Comparison of ENCODE assay signal across 1 cellular context in the genomic region with DNA sequence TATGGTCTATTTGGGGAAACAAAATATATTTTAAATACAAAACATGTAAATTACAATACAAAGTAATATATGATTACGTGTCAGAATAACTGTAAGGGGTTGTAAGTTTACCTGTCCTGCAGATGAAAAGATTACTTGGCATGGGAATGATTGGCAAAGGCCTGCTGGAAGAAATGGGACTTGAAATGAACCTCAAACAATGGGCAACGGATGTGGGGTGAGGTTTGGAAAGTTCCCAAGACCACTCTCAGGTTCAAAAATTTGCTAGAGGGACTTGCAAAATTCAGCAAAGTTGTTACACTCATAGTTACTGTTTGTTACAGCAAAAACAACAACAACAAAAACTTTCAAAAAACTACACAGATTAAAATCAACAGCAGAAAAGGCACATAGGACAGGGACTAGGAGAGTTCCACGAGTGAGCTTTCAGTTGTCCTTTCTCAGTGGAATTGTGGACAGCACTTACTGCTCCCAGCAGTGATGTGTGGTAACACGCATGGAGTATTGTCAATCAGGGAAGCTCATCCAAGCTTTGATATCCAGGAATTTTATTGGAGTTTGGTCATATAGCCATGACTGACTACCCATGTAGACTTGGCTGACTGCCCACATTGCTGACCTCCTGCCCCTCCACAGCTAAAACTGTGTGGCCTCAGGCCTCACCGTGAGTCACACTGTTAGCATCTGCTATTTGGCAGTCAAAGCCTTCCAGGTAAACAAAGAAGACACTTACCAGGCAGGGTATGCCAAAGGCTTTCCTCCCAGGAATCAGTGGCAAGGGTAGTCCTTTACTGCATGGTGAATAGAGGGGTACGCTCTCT.
A peak's percentile ranks its signal among the peaks of the same experiment; 100 is the strongest.
TF ChIP-seq lines count a peak whose summit lies in the region.

No MANE protein-coding gene starts in this region.

TF ChIP-seq in HepG2, 621 proteins besides CTCF, POLR2A, EP300 and RAD21 (continued from another document and continues in another):
- TF ChIP-seq, protein P1, sequence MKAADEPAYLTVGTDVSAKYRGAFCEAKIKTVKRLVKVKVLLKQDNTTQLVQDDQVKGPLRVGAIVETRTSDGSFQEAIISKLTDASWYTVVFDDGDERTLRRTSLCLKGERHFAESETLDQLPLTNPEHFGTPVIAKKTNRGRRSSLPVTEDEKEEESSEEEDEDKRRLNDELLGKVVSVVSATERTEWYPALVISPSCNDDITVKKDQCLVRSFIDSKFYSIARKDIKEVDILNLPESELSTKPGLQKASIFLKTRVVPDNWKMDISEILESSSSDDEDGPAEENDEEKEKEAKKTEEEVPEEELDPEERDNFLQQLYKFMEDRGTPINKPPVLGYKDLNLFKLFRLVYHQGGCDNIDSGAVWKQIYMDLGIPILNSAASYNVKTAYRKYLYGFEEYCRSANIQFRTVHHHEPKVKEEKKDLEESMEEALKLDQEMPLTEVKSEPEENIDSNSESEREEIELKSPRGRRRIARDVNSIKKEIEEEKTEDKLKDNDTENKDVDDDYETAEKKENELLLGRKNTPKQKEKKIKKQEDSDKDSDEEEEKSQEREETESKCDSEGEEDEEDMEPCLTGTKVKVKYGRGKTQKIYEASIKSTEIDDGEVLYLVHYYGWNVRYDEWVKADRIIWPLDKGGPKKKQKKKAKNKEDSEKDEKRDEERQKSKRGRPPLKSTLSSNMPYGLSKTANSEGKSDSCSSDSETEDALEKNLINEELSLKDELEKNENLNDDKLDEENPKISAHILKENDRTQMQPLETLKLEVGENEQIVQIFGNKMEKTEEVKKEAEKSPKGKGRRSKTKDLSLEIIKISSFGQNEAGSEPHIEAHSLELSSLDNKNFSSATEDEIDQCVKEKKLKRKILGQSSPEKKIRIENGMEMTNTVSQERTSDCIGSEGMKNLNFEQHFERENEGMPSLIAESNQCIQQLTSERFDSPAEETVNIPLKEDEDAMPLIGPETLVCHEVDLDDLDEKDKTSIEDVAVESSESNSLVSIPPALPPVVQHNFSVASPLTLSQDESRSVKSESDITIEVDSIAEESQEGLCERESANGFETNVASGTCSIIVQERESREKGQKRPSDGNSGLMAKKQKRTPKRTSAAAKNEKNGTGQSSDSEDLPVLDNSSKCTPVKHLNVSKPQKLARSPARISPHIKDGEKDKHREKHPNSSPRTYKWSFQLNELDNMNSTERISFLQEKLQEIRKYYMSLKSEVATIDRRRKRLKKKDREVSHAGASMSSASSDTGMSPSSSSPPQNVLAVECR (CRISPR knock-in tag; IDR thresholded peaks at IDR 0.05; ENCODE audit: borderline replicate concordance), result peak; percentile 57; the same call in 1 of the 2 replicates
- TF ChIP-seq ZNF569 (CRISPR knock-in tag; IDR thresholded peaks at IDR 0.05; ENCODE audit: borderline replicate concordance), result no peak
- no peak for TF ChIP-seq NR3C1 (CRISPR knock-in tag; IDR thresholded peaks at IDR 0.05)
- no peak for TF ChIP-seq REXO4 (CRISPR knock-in tag; IDR thresholded peaks at IDR 0.05; ENCODE audit: borderline replicate concordance)
- TF ChIP-seq FOXK2 (IDR thresholded peaks at IDR 0.05), result peak; percentile 75
- no peak for TF ChIP-seq KLF9 (CRISPR knock-in tag; IDR thresholded peaks at IDR 0.05; ENCODE audit: low read depth)
- TF ChIP-seq MBNL3 (CRISPR knock-in tag; conservative IDR thresholded peaks at IDR 0.05), result no peak
- peak; percentile 68; the same call in 1 of the 2 replicates for TF ChIP-seq HDAC1 (CRISPR knock-in tag; IDR thresholded peaks at IDR 0.05)
- TF ChIP-seq, protein P2, sequence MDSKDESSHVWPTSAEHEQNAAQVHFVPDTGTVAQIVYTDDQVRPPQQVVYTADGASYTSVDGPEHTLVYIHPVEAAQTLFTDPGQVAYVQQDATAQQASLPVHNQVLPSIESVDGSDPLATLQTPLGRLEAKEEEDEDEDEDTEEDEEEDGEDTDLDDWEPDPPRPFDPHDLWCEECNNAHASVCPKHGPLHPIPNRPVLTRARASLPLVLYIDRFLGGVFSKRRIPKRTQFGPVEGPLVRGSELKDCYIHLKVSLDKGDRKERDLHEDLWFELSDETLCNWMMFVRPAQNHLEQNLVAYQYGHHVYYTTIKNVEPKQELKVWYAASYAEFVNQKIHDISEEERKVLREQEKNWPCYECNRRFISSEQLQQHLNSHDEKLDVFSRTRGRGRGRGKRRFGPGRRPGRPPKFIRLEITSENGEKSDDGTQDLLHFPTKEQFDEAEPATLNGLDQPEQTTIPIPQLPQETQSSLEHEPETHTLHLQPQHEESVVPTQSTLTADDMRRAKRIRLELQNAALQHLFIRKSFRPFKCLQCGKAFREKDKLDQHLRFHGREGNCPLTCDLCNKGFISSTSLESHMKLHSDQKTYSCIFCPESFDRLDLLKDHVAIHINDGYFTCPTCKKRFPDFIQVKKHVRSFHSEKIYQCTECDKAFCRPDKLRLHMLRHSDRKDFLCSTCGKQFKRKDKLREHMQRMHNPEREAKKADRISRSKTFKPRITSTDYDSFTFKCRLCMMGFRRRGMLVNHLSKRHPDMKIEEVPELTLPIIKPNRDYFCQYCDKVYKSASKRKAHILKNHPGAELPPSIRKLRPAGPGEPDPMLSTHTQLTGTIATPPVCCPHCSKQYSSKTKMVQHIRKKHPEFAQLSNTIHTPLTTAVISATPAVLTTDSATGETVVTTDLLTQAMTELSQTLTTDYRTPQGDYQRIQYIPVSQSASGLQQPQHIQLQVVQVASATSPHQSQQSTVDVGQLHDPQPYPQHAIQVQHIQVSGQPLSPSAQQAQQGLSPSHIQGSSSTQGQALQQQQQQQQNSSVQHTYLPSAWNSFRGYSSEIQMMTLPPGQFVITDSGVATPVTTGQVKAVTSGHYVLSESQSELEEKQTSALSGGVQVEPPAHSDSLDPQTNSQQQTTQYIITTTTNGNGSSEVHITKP (CRISPR knock-in tag; IDR thresholded peaks at IDR 0.05; ENCODE audit: low read depth), result no peak
- no peak for TF ChIP-seq ZNF143 (CRISPR knock-in tag; IDR thresholded peaks at IDR 0.05)
- no peak for TF ChIP-seq ZNF282 (IDR thresholded peaks at IDR 0.05; ENCODE audit: partially characterized antibody)
- TF ChIP-seq, protein P3, sequence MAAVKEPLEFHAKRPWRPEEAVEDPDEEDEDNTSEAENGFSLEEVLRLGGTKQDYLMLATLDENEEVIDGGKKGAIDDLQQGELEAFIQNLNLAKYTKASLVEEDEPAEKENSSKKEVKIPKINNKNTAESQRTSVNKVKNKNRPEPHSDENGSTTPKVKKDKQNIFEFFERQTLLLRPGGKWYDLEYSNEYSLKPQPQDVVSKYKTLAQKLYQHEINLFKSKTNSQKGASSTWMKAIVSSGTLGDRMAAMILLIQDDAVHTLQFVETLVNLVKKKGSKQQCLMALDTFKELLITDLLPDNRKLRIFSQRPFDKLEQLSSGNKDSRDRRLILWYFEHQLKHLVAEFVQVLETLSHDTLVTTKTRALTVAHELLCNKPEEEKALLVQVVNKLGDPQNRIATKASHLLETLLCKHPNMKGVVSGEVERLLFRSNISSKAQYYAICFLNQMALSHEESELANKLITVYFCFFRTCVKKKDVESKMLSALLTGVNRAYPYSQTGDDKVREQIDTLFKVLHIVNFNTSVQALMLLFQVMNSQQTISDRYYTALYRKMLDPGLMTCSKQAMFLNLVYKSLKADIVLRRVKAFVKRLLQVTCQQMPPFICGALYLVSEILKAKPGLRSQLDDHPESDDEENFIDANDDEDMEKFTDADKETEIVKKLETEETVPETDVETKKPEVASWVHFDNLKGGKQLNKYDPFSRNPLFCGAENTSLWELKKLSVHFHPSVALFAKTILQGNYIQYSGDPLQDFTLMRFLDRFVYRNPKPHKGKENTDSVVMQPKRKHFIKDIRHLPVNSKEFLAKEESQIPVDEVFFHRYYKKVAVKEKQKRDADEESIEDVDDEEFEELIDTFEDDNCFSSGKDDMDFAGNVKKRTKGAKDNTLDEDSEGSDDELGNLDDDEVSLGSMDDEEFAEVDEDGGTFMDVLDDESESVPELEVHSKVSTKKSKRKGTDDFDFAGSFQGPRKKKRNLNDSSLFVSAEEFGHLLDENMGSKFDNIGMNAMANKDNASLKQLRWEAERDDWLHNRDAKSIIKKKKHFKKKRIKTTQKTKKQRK (IDR thresholded peaks at IDR 0.05; ENCODE audit: low read length), result no peak
- TF ChIP-seq, protein P4, sequence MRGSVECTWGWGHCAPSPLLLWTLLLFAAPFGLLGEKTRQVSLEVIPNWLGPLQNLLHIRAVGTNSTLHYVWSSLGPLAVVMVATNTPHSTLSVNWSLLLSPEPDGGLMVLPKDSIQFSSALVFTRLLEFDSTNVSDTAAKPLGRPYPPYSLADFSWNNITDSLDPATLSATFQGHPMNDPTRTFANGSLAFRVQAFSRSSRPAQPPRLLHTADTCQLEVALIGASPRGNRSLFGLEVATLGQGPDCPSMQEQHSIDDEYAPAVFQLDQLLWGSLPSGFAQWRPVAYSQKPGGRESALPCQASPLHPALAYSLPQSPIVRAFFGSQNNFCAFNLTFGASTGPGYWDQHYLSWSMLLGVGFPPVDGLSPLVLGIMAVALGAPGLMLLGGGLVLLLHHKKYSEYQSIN (CRISPR knock-in tag; IDR thresholded peaks at IDR 0.05; ENCODE audit: borderline replicate concordance), result no peak
- no peak for TF ChIP-seq KAT7 (CRISPR knock-in tag; IDR thresholded peaks at IDR 0.05; ENCODE audit: borderline replicate concordance)
- TF ChIP-seq CBX2 (IDR thresholded peaks at IDR 0.05; ENCODE audit: low read depth, low read length), result no peak
- TF ChIP-seq CBX2 (CRISPR knock-in tag; IDR thresholded peaks at IDR 0.05; ENCODE audit: low read depth), result no peak
- no peak for TF ChIP-seq ZNF784 (CRISPR knock-in tag; IDR thresholded peaks at IDR 0.05; ENCODE audit: borderline replicate concordance)
- no peak for TF ChIP-seq ZNF567 (CRISPR knock-in tag; IDR thresholded peaks at IDR 0.05; ENCODE audit: borderline replicate concordance)
- no peak for TF ChIP-seq ZNF776 (CRISPR knock-in tag; IDR thresholded peaks at IDR 0.05)
- TF ChIP-seq RFXANK (CRISPR knock-in tag; IDR thresholded peaks at IDR 0.05), result no peak
- TF ChIP-seq ZNF570 (CRISPR knock-in tag; IDR thresholded peaks at IDR 0.05; ENCODE audit: borderline replicate concordance), result no peak
- peak; percentile 74 for TF ChIP-seq HDAC2 (CRISPR knock-in tag; IDR thresholded peaks at IDR 0.05)
- TF ChIP-seq PTBP1 (IDR thresholded peaks at IDR 0.05; ENCODE audit: low read depth, low read length, poor library complexity, severe bottlenecking), result no peak
- no peak for TF ChIP-seq SUZ12 (IDR thresholded peaks at IDR 0.05; ENCODE audit: low read depth, low read length)
- TF ChIP-seq, protein P5, sequence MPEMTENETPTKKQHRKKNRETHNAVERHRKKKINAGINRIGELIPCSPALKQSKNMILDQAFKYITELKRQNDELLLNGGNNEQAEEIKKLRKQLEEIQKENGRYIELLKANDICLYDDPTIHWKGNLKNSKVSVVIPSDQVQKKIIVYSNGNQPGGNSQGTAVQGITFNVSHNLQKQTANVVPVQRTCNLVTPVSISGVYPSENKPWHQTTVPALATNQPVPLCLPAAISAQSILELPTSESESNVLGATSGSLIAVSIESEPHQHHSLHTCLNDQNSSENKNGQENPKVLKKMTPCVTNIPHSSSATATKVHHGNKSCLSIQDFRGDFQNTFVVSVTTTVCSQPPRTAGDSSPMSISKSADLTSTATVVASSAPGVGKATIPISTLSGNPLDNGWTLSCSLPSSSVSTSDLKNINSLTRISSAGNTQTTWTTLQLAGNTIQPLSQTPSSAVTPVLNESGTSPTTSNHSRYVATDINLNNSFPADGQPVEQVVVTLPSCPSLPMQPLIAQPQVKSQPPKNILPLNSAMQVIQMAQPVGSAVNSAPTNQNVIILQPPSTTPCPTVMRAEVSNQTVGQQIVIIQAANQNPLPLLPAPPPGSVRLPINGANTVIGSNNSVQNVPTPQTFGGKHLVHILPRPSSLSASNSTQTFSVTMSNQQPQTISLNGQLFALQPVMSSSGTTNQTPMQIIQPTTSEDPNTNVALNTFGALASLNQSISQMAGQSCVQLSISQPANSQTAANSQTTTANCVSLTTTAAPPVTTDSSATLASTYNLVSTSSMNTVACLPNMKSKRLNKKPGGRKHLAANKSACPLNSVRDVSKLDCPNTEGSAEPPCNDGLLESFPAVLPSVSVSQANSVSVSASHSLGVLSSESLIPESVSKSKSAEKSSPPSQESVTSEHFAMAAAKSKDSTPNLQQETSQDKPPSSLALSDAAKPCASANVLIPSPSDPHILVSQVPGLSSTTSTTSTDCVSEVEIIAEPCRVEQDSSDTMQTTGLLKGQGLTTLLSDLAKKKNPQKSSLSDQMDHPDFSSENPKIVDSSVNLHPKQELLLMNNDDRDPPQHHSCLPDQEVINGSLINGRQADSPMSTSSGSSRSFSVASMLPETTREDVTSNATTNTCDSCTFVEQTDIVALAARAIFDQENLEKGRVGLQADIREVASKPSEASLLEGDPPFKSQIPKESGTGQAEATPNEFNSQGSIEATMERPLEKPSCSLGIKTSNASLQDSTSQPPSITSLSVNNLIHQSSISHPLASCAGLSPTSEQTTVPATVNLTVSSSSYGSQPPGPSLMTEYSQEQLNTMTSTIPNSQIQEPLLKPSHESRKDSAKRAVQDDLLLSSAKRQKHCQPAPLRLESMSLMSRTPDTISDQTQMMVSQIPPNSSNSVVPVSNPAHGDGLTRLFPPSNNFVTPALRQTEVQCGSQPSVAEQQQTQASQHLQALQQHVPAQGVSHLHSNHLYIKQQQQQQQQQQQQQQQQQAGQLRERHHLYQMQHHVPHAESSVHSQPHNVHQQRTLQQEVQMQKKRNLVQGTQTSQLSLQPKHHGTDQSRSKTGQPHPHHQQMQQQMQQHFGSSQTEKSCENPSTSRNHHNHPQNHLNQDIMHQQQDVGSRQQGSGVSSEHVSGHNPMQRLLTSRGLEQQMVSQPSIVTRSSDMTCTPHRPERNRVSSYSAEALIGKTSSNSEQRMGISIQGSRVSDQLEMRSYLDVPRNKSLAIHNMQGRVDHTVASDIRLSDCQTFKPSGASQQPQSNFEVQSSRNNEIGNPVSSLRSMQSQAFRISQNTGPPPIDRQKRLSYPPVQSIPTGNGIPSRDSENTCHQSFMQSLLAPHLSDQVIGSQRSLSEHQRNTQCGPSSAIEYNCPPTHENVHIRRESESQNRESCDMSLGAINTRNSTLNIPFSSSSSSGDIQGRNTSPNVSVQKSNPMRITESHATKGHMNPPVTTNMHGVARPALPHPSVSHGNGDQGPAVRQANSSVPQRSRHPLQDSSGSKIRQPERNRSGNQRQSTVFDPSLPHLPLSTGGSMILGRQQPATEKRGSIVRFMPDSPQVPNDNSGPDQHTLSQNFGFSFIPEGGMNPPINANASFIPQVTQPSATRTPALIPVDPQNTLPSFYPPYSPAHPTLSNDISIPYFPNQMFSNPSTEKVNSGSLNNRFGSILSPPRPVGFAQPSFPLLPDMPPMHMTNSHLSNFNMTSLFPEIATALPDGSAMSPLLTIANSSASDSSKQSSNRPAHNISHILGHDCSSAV (CRISPR knock-in tag; IDR thresholded peaks at IDR 0.05; ENCODE audit: borderline replicate concordance), result no peak
- TF ChIP-seq NFKBIZ (CRISPR knock-in tag; IDR thresholded peaks at IDR 0.05), result no peak
- TF ChIP-seq ZNF33A (CRISPR knock-in tag; IDR thresholded peaks at IDR 0.05; ENCODE audit: borderline replicate concordance), result no peak
- TF ChIP-seq POGZ (CRISPR knock-in tag; IDR thresholded peaks at IDR 0.05), result peak; percentile 51; the same call in 1 of the 2 replicates
- TF ChIP-seq ZNF382 (CRISPR knock-in tag; IDR thresholded peaks at IDR 0.05; ENCODE audit: borderline replicate concordance), result no peak
- peak; percentile 86; the same call in 1 of the 2 replicates for TF ChIP-seq JUNB (CRISPR knock-in tag; IDR thresholded peaks at IDR 0.05; ENCODE audit: borderline replicate concordance)
- no peak for TF ChIP-seq NRL (CRISPR knock-in tag; IDR thresholded peaks at IDR 0.05; ENCODE audit: borderline replicate concordance)
- no peak for TF ChIP-seq ZNF235 (CRISPR knock-in tag; IDR thresholded peaks at IDR 0.05; ENCODE audit: borderline replicate concordance)
- TF ChIP-seq NR2F2 (IDR thresholded peaks at IDR 0.05; ENCODE audit: borderline replicate concordance, low read depth), result peak; percentile 92
